ENCODE assay signal across 11 cellular contexts in genomic region chr5:143398053-143398355, GRCh38. TPM values are rescaled to one million over a fixed set of nuclear protein-coding genes. Genes with fewer than 3 reads are reported as not detected.
DNase-seq lines count a peak whose midpoint lies in the region; ATAC-seq and TF ChIP-seq lines count a peak whose summit lies in the region.
"Had no signal": no experiment of that assay in that cellular context is flagged by ENCODE, and none has a peak within 500 bp of the region (broad histone marks: within the 10 kb centered on the region; RNA-seq: fewer than 3 reads in every experiment).

No MANE protein-coding gene starts in this region.

- peaks cover 23% of the 10 kb centered on the region for H3K27me3 Mint-ChIP-seq in type B pancreatic cell

- intact Hi-C loops in heart right ventricle (cut with DNase I), result loop anchor here in 6 of 10 donors (5.0 to 10.0 kb wide), 5 partner anchors 51 to 213 kb away; no protein-coding TSS in a partner anchor
- intact Hi-C loops in left ventricle myocardium superior (cut with micrococcal nuclease), result loop anchor here (10.0 kb wide), 2 partner anchors 93 to 193 kb away; no protein-coding TSS in a partner anchor
- intact Hi-C loops in ascending aorta (cut with DNase I), result no loop called here

- peak overlapping the region in 9 of 10 donors; percentile 65 to 97 (median 87) for H3K4me3 ChIP-seq in heart right ventricle
- H3K4me3 ChIP-seq in ascending aorta, result peak overlapping the region; percentile 27 to 70

- H3K4me1 ChIP-seq in heart right ventricle, result peaks cover 0 to 90% (median 72%) of the 10 kb centered on the region in 9 donors
- H3K4me1 ChIP-seq in ascending aorta, result peaks cover 4 to 32% of the 10 kb centered on the region in 2 donors

- WGBS in heart right ventricle, 2 donors, result 20 to 41% methylated on average over 2 of the region's 2 CpGs

- H3K9me3 Mint-ChIP-seq in type B pancreatic cell, result no peaks in the 10 kb centered on the region

- H3K36me3 ChIP-seq in heart right ventricle, result peaks cover 0 to 16% (median 0%) of the 10 kb centered on the region in 9 donors
- H3K36me3 ChIP-seq in ascending aorta, result no peaks in the 10 kb centered on the region
- H3K36me3 ChIP-seq: sigmoid colon, transverse colon had no signal

- TF ChIP-seq CTCF in heart right ventricle (IDR thresholded peaks at IDR 0.05), result no peak
- TF ChIP-seq CTCF in ascending aorta (IDR thresholded peaks at IDR 0.05), result no peak
- TF ChIP-seq CTCF in type B pancreatic cell (conservative IDR thresholded peaks at IDR 0.05), result no peak

- peak overlapping the region; percentile 85 for H3K4me3 Mint-ChIP-seq in type B pancreatic cell

- no peak overlapping the region for H3K27ac Mint-ChIP-seq in type B pancreatic cell

- no peaks in the 10 kb centered on the region for H3K27me3 ChIP-seq in heart right ventricle
- no peaks in the 10 kb centered on the region for H3K27me3 ChIP-seq in ascending aorta
- H3K27me3 ChIP-seq in layer of hippocampus (ENCODE audit: control insufficient read depth, insufficient read depth, low read length), result no peaks in the 10 kb centered on the region
- H3K27me3 ChIP-seq: sigmoid colon, transverse colon had no signal

- no peaks in the 10 kb centered on the region for H3K9me3 ChIP-seq in heart right ventricle
- no peaks in the 10 kb centered on the region for H3K9me3 ChIP-seq in ascending aorta
- H3K9me3 ChIP-seq: sigmoid colon, transverse colon had no signal

- no peak for DNase-seq in heart right ventricle
- DNase-seq in left ventricle myocardium superior, result no peak
- no peak for DNase-seq in ascending aorta (ENCODE audit: low spot score in 2 of 2)
- DNase-seq in type B pancreatic cell (ENCODE audit: extremely low spot score, unreplicated experiment), result no peak
- DNase-seq in NCI-H748 treated with DMSO at 0.1 percent for 48 hours (lab: John Stamatoyannopoulos, UW), result no peak
- DNase-seq: NCI-H526, sigmoid colon, transverse colon had no signal

- H3K4me1 Mint-ChIP-seq in type B pancreatic cell (ENCODE audit: unreplicated experiment), result peaks cover 40% of the 10 kb centered on the region

- ATAC-seq in heart right ventricle (no peak), left ventricle myocardium superior (no peak), HG02642 (IDR thresholded peaks at IDR 0.05; ENCODE audit: poor library complexity, unreplicated experiment) (no peak), GM18868 (IDR thresholded peaks at IDR 0.05; ENCODE audit: unreplicated experiment) (no peak)

- peaks cover 32% of the 10 kb centered on the region for H3K36me3 Mint-ChIP-seq in type B pancreatic cell

- H3K27ac ChIP-seq in heart right ventricle, result peak overlapping the region in 5 of 10 donors; percentile 98 to 100 (median 99)
- H3K27ac ChIP-seq in ascending aorta, result no peak overlapping the region
- peak overlapping the region; percentile 52 for H3K27ac ChIP-seq in layer of hippocampus (ENCODE audit: low read depth, low read length)
- H3K27ac ChIP-seq: transverse colon had no signal

RNA-seq across cellular contexts. Expression of gene NR3C1, which starts 5.5 kb away (rescaled TPM):
- 10 to 100 TPM; 31.1 to 62.3 (median 47.6) TPM for total RNA-seq in heart right ventricle
- polyA plus RNA-seq in heart right ventricle, result 10 to 100 TPM; 11.0 to 14.5 TPM
- total RNA-seq in left ventricle myocardium superior, result 53.0 TPM
- total RNA-seq in ascending aorta, result 18.4 TPM
- total RNA-seq in type B pancreatic cell (ENCODE audit: low replicate concordance), result 43.0 and 94.0 TPM in 2 replicates
